ENCODE assay signal across 8 cellular contexts in the genomic region with DNA sequence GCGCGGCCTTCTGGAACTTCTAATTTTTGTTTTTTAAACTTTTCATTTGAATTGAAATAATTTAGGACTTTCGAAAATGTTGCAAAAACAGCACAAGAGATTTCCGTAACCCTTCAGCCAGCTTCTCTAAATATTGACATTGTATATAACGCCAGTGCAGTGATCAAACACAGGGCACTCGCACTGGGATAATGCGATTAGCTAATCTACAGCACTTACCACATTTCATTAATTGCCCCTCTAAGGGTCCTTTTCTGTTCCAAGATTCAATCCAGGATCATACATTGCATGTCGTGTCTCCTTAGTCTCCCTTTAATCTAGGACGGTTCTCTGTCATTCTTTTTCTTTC. TPM values are rescaled to one million over a fixed set of nuclear protein-coding genes. Genes with fewer than 3 reads are reported as not detected.
DNase-seq lines count a peak whose midpoint lies in the region; ATAC-seq and TF ChIP-seq lines count a peak whose summit lies in the region.

No MANE protein-coding gene starts in this region.

- TF ChIP-seq CTCF in choroid plexus epithelial cell (conservative IDR thresholded peaks at IDR 0.05; ENCODE audit: low read depth, low read length): no peak

- peak overlapping the region; percentile 9 to 85 (median 79) for H3K4me3 Mint-ChIP-seq in CD4-positive, CD25-positive, alpha-beta regulatory T cell
- peak overlapping the region; percentile 67 to 86 (median 80) for H3K4me3 Mint-ChIP-seq in naive thymus-derived CD4-positive, alpha-beta T cell

- no peak for DNase-seq in CD4-positive, CD25-positive, alpha-beta regulatory T cell
- DNase-seq in choroid plexus epithelial cell (ENCODE audit: low read depth) (no peak), NCI-H1436 treated with DMSO at 0.1 percent for 48 hours (lab: John Stamatoyannopoulos, UW) (no peak), activated gamma-delta T cell (lab: John Stamatoyannopoulos, UW) (no peak)
- DNase-seq in naive thymus-derived CD4-positive, alpha-beta T cell: no peak

- intact Hi-C loops in naive thymus-derived CD4-positive, alpha-beta T cell (cut with micrococcal nuclease): loop anchor here in 1 of 2 donors (10.0 kb wide), 1 partner anchor 184 kb away; a partner anchor contains a TSS

- ATAC-seq in CD4-positive, CD25-positive, alpha-beta regulatory T cell (ENCODE audit: low read depth in 2 of 2): no peak
- ATAC-seq in naive thymus-derived CD4-positive, alpha-beta T cell: no peak
- ATAC-seq in GM21737 (IDR thresholded peaks at IDR 0.05; ENCODE audit: unreplicated experiment): no peak
- no peak for ATAC-seq in GM21717 (IDR thresholded peaks at IDR 0.05; ENCODE audit: unreplicated experiment)

- H3K4me1 Mint-ChIP-seq in CD4-positive, CD25-positive, alpha-beta regulatory T cell: peaks cover 5 to 19% (median 8%) of the 10 kb centered on the region in 4 donors
- H3K4me1 Mint-ChIP-seq in naive thymus-derived CD4-positive, alpha-beta T cell: peaks cover 5 to 25% (median 20%) of the 10 kb centered on the region in 7 donors

- peak overlapping the region in 1 of 3 donors; percentile 54 for H3K27ac Mint-ChIP-seq in CD4-positive, CD25-positive, alpha-beta regulatory T cell
- no peak overlapping the region for H3K27ac Mint-ChIP-seq in naive thymus-derived CD4-positive, alpha-beta T cell

- no peak overlapping the region for H3K9ac ChIP-seq in HUES6 (ENCODE audit: low read length)

- H3K36me3 ChIP-seq in CD4-positive, CD25-positive, alpha-beta regulatory T cell (ENCODE audit: control insufficient read depth, insufficient read depth, low read length): no peaks in the 10 kb centered on the region
- H3K36me3 ChIP-seq in HUES6 (ENCODE audit: control insufficient read depth, insufficient read depth, low read length): no peaks in the 10 kb centered on the region
- H3K36me3 ChIP-seq in naive thymus-derived CD4-positive, alpha-beta T cell (ENCODE audit: control insufficient read depth in 2 of 3, insufficient read depth in 3 of 3, low read length in 3 of 3): no peaks in the 10 kb centered on the region

- POLR2A ChIA-PET in naive thymus-derived CD4-positive, alpha-beta T cell (lab: Charles Lee): no interaction called here

- peaks cover 11% of the 10 kb centered on the region for H3K4me1 ChIP-seq in CD4-positive, CD25-positive, alpha-beta regulatory T cell (ENCODE audit: control insufficient read depth, insufficient read depth, low read length, poor library complexity, severe bottlenecking)
- no peaks in the 10 kb centered on the region; the same call in 1 of the 2 replicates for H3K4me1 ChIP-seq in HUES6 (ENCODE audit: control insufficient read depth, insufficient read depth, low read length)
- H3K4me1 ChIP-seq in naive thymus-derived CD4-positive, alpha-beta T cell (ENCODE audit: control insufficient read depth in 2 of 2, insufficient read depth in 2 of 2, low read length in 2 of 2): peaks cover 0 to 11% of the 10 kb centered on the region in 2 donors

- H3K9me3 ChIP-seq in CD4-positive, CD25-positive, alpha-beta regulatory T cell (ENCODE audit: control insufficient read depth in 2 of 2, low read length in 2 of 2): no peaks in the 10 kb centered on the region
- H3K9me3 ChIP-seq in HUES6 (ENCODE audit: control insufficient read depth, insufficient read depth, low read depth, low read length): no peaks in the 10 kb centered on the region
- H3K9me3 ChIP-seq in naive thymus-derived CD4-positive, alpha-beta T cell (ENCODE audit: control insufficient read depth in 2 of 3, low read length in 3 of 3): no peaks in the 10 kb centered on the region

- peaks cover 33% of the 10 kb centered on the region for H3K27me3 Mint-ChIP-seq in CD4-positive, CD25-positive, alpha-beta regulatory T cell
- peaks cover 9 to 61% (median 11%) of the 10 kb centered on the region in 5 donors for H3K27me3 Mint-ChIP-seq in naive thymus-derived CD4-positive, alpha-beta T cell

- H3K4me3 ChIP-seq in CD4-positive, CD25-positive, alpha-beta regulatory T cell (ENCODE audit: low read depth, low read length): no peak overlapping the region
- H3K4me3 ChIP-seq in HUES6 (ENCODE audit: low read depth, low read length): peak overlapping the region; percentile 72
- peak overlapping the region; percentile 89 for H3K4me3 ChIP-seq in choroid plexus epithelial cell (ENCODE audit: low read depth, low read length)
- no peak overlapping the region for H3K4me3 ChIP-seq in naive thymus-derived CD4-positive, alpha-beta T cell (ENCODE audit: low read length)

- H3K36me3 Mint-ChIP-seq in CD4-positive, CD25-positive, alpha-beta regulatory T cell: peaks cover 4% of the 10 kb centered on the region
- H3K36me3 Mint-ChIP-seq in naive thymus-derived CD4-positive, alpha-beta T cell: peaks cover 0 to 9% (median 0%) of the 10 kb centered on the region in 5 donors

- peaks cover 0 to 3% (median 0%) of the 10 kb centered on the region in 7 donors for H3K9me3 Mint-ChIP-seq in CD4-positive, CD25-positive, alpha-beta regulatory T cell
- no peaks in the 10 kb centered on the region for H3K9me3 Mint-ChIP-seq in naive thymus-derived CD4-positive, alpha-beta T cell

- H3K27ac ChIP-seq in CD4-positive, CD25-positive, alpha-beta regulatory T cell (ENCODE audit: insufficient read depth, low read length, poor library complexity, severe bottlenecking): no peak overlapping the region
- H3K27ac ChIP-seq in HUES6 (ENCODE audit: low read depth, low read length): no peak overlapping the region
- no peak overlapping the region for H3K27ac ChIP-seq in naive thymus-derived CD4-positive, alpha-beta T cell (ENCODE audit: low read depth, low read length)

- H3K27me3 ChIP-seq in CD4-positive, CD25-positive, alpha-beta regulatory T cell (ENCODE audit: control insufficient read depth, insufficient read depth, low read length): peaks cover 8% of the 10 kb centered on the region
- H3K27me3 ChIP-seq in HUES6 (ENCODE audit: control insufficient read depth, insufficient read depth, low read length): peaks cover 50% of the 10 kb centered on the region
- no peaks in the 10 kb centered on the region for H3K27me3 ChIP-seq in naive thymus-derived CD4-positive, alpha-beta T cell (ENCODE audit: control insufficient read depth in 2 of 2, insufficient read depth in 2 of 2, low read length in 2 of 2)

- CTCF ChIA-PET in naive thymus-derived CD4-positive, alpha-beta T cell (lab: Charles Lee): no interaction called here

RNA-seq across cellular contexts. Expression of a gene that starts 0.3 kb away (rescaled TPM):
- total RNA-seq in CD4-positive, CD25-positive, alpha-beta regulatory T cell: 2.4 TPM
- polyA plus RNA-seq in CD4-positive, CD25-positive, alpha-beta regulatory T cell: under 1 TPM; 0.11 to 0.61 (median 0.50) TPM
- total RNA-seq in naive thymus-derived CD4-positive, alpha-beta T cell: 10 to 100 TPM in 1 of 5 experiments, 1 to 10 TPM in 3, under 1 TPM in 1; 0.63 to 30.5 (median 1.3) TPM
- polyA plus RNA-seq in naive thymus-derived CD4-positive, alpha-beta T cell: under 1 TPM; 0.35 to 0.47 TPM

Comparison
In these comparisons a context has a peak if more than half of its experiments do, and no peak if none do; other contexts are left out.
1. H3K4me3 ChIP-seq: peak in HUES6 (single experiment) and choroid plexus epithelial cell (single experiment); none in CD4-positive, CD25-positive, alpha-beta regulatory T cell (single experiment) and naive thymus-derived CD4-positive, alpha-beta T cell (single experiment).